ENCODE assay signal across 8 cellular contexts in the genomic region with DNA sequence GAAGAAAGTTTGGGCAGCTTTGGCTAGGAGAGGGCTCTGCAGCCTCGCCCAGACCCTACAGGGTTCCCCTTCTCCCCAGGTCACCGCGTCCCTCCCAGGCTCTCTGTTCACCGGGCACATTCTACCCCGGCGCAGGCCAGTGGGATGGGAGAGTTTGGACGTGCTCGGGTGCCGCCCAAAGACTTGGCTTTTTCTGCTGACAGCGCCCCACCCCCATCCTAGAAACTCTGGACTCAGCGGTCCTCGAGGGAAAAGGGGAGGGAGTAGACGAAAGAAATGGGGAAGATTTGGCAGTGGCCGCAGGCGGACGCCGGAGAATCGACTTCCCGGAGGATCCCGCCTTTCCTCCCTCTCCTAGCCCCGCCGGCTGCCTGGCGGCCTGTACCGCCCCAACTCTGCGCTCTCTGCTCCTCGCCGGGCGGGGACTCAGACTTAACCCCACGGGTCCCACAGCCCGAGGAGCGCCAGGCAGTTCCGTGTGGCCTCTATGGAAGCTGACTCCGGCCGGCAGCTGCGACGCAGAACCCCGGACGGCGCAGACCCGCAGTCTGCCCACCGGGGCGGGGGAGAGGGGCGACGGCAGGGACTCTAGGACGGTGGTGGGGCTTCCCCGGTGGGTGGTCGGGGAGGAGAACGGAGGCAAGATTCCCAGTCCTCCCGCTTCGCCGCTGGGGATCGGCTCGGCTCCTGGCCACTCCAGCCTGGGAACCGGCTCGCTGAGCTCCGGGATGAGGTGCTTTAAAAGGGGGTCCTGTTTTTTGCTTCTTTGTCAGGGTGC. TPM values are rescaled to one million over a fixed set of nuclear protein-coding genes. Genes with fewer than 3 reads are reported as not detected.
DNase-seq lines count a peak whose midpoint lies in the region; ATAC-seq, FAIRE-seq and TF ChIP-seq lines count a peak whose summit lies in the region.

No MANE protein-coding gene starts in this region.

- H3K79me2 ChIP-seq in MM.1S (ENCODE audit: low read length), result no peaks in the 10 kb centered on the region

- no peak overlapping the region for H3K9ac ChIP-seq in MM.1S (ENCODE audit: low read length)
- no peak overlapping the region for H3K9ac ChIP-seq in kidney (ENCODE audit: low read length in 2 of 2)

- H3K4me1 Mint-ChIP-seq in Caco-2 (ENCODE audit: low read depth, unreplicated experiment), result no peaks in the 10 kb centered on the region

- TF ChIP-seq POLR2A in breast epithelium (IDR thresholded peaks at IDR 0.05), result no peak
- no peak for TF ChIP-seq POLR2A in suprapubic skin (IDR thresholded peaks at IDR 0.05)

- TF ChIP-seq CTCF in Caco-2 (IDR thresholded peaks at IDR 0.05; ENCODE audit: insufficient read depth in 1 of 2, low read depth in 1 of 2, low read length in 1 of 2, severe bottlenecking in 1 of 2, unreplicated experiment in 1 of 2) (no peak), MM.1S (IDR thresholded peaks at IDR 0.05; ENCODE audit: low read length) (no peak), breast epithelium (IDR thresholded peaks at IDR 0.05) (no peak), kidney (IDR thresholded peaks at IDR 0.05; ENCODE audit: borderline replicate concordance, extremely low read depth, insufficient read depth) (no peak), suprapubic skin (IDR thresholded peaks at IDR 0.05) (no peak)

- no peaks in the 10 kb centered on the region for H4K20me1 ChIP-seq in MM.1S (ENCODE audit: insufficient read depth, low read length)

- peak overlapping the region; percentile 55; the same call in 1 of the 2 replicates for H3K4me2 ChIP-seq in MM.1S (ENCODE audit: low read depth, low read length)

- WGBS in suprapubic skin, result 4% methylated on average over 10 of the region's 56 CpGs

- H3K27ac Mint-ChIP-seq in Caco-2 (ENCODE audit: unreplicated experiment), result no peak overlapping the region

- H3K36me3 ChIP-seq in Caco-2 (ENCODE audit: control insufficient read depth, insufficient read depth, low read length), result no peaks in the 10 kb centered on the region
- H3K36me3 ChIP-seq in MM.1S (replicated peaks; ENCODE audit: insufficient read depth, low read length), result no peaks in the 10 kb centered on the region
- no peaks in the 10 kb centered on the region for H3K36me3 ChIP-seq in breast epithelium
- H3K36me3 ChIP-seq in kidney (ENCODE audit: control insufficient read depth in 1 of 2, insufficient read depth in 2 of 2, low read length in 2 of 2), result no peaks in the 10 kb centered on the region
- H3K36me3 ChIP-seq in suprapubic skin, result no peaks in the 10 kb centered on the region

- H3K27me3 ChIP-seq in Caco-2 (replicated peaks; ENCODE audit: control insufficient read depth, insufficient read depth, low read length), result peaks cover 3% of the 10 kb centered on the region
- no peaks in the 10 kb centered on the region; the same call in 1 of the 2 replicates for H3K27me3 ChIP-seq in MM.1S (replicated peaks; ENCODE audit: insufficient read depth, low read length)
- peaks cover 2 to 71% of the 10 kb centered on the region in 2 donors for H3K27me3 ChIP-seq in breast epithelium
- H3K27me3 ChIP-seq in suprapubic skin, result peaks cover 94% of the 10 kb centered on the region

- no peak for TF ChIP-seq EP300 in suprapubic skin (IDR thresholded peaks at IDR 0.05)

- H3K4me1 ChIP-seq in Caco-2, result no peaks in the 10 kb centered on the region; the same call in 1 of the 2 replicates
- H3K4me1 ChIP-seq in MM.1S (ENCODE audit: low read length), result no peaks in the 10 kb centered on the region
- H3K4me1 ChIP-seq in breast epithelium, result peaks cover 6 to 10% of the 10 kb centered on the region in 2 donors
- H3K4me1 ChIP-seq in kidney (ENCODE audit: control insufficient read depth in 1 of 2, insufficient read depth in 1 of 2, low read depth in 1 of 2, low read length in 2 of 2), result peaks cover 0 to 15% of the 10 kb centered on the region in 2 donors
- peaks cover 52% of the 10 kb centered on the region for H3K4me1 ChIP-seq in suprapubic skin

- DNase-seq in Caco-2, result peak; percentile 50 to 51
- DNase-seq in MM.1S, result no peak
- peak in 1 of 2 donors; percentile 26 for DNase-seq in breast epithelium (ENCODE audit: low spot score in 2 of 2)
- peak; percentile 93 for DNase-seq in kidney
- peak; percentile 83 to 88 for DNase-seq in suprapubic skin (ENCODE audit: low spot score in 2 of 2)
- DNase-seq in occipital lobe (lab: John Stamatoyannopoulos, UW), result no peak
- DNase-seq in SKM-1 treated with dmso at 0.1 percent for 144 hours (lab: John Stamatoyannopoulos, UW; ENCODE audit: unreplicated experiment), result no peak

- no peaks in the 10 kb centered on the region for H3F3A ChIP-seq in MM.1S (ENCODE audit: insufficient read depth, low read length)

- POLR2A ChIA-PET in Caco-2 (lab: Charles Lee), result no interaction called here

- H3K4me3 ChIP-seq in Caco-2 (ENCODE audit: low read depth, low read length) (peak overlapping the region; percentile 43), MM.1S (ENCODE audit: low read length) (no peak overlapping the region; the same call in 1 of the 2 replicates), breast epithelium (peak overlapping the region; percentile 49 to 68 (median 57)), kidney (ENCODE audit: low read length in 2 of 2) (peak overlapping the region; percentile 48 to 55), suprapubic skin (peak overlapping the region; percentile 54)

- BruUV-seq in Caco-2 (replicated peaks; lab: Mats Ljungman, UMichigan), result no TSS peak

- 0 out of 2 replicates have a peak overlapping the region, but pooled peaks have one; percentile 15 for H2AFZ ChIP-seq in MM.1S (ENCODE audit: low read length)

- CTCF ChIA-PET in Caco-2 (lab: Charles Lee), result interaction anchor here (0.7 kb wide), 1 partner anchor 75 kb away, joined by 5 read pairs; no protein-coding TSS in a partner anchor

- H3K27me3 Mint-ChIP-seq in Caco-2 (ENCODE audit: insufficient read depth, unreplicated experiment), result peaks cover 23% of the 10 kb centered on the region

- no peaks in the 10 kb centered on the region for H3K9me2 ChIP-seq in MM.1S (replicated peaks; ENCODE audit: insufficient read depth, low read length)

- FAIRE-seq in kidney (lab: Jason Lieb, UNC), result no peak

- H3K36me3 Mint-ChIP-seq in Caco-2 (ENCODE audit: insufficient read depth, unreplicated experiment), result no peaks in the 10 kb centered on the region

- H3K4me3 Mint-ChIP-seq in Caco-2 (ENCODE audit: unreplicated experiment), result peak overlapping the region; percentile 94

- H3K9me3 ChIP-seq in Caco-2 (no peaks in the 10 kb centered on the region), MM.1S (replicated peaks; ENCODE audit: insufficient read depth, low read length) (no peaks in the 10 kb centered on the region), breast epithelium (no peaks in the 10 kb centered on the region), kidney (ENCODE audit: control insufficient read depth in 1 of 2, low read length in 2 of 2) (no peaks in the 10 kb centered on the region), suprapubic skin (no peaks in the 10 kb centered on the region)

- no peaks in the 10 kb centered on the region for H3K9me3 Mint-ChIP-seq in Caco-2 (ENCODE audit: unreplicated experiment)

- ATAC-seq in HG02870 (IDR thresholded peaks at IDR 0.05; ENCODE audit: unreplicated experiment), result no peak

- H3K27ac ChIP-seq in MM.1S (ENCODE audit: low read length) (no peak overlapping the region), breast epithelium (peak overlapping the region; percentile 54 to 90), kidney (ENCODE audit: low read depth in 2 of 2, low read length in 2 of 2) (no peak overlapping the region), suprapubic skin (peak overlapping the region; percentile 63)

- intact Hi-C loops in Caco-2 (cut with micrococcal nuclease; ENCODE audit: unreplicated experiment) (no loop called here), breast epithelium (cut with DNase I; ENCODE audit: low total_unique reads) (no loop called here), kidney (cut with DNase I) (no loop called here)

RNA-seq across cellular contexts. Expression of a gene that starts 0.9 kb away (rescaled TPM):
- total RNA-seq in Caco-2 (2022) (0.88 and 1.9 TPM in 2 replicates), breast epithelium (1 to 10 TPM in 2 of 3 donors, under 1 TPM in 1; 0.98 to 3.5 (median 1.5) TPM), kidney (0.28 TPM), suprapubic skin (1 to 10 TPM in 1 of 4 donors, under 1 TPM in 2, not detected in 1; 0.34 to 1.2 (median 0.60) TPM), occipital lobe (0.16 TPM)
- 0.62 TPM for polyA plus RNA-seq in kidney (ENCODE audit: insufficient read depth, low read depth, low replicate concordance)

Comparison
In these comparisons a context has a peak if more than half of its experiments do, and no peak if none do; other contexts are left out.
1. DNase-seq: peak in Caco-2 (2 of 2), kidney (single experiment) and suprapubic skin (2 of 2); none in MM.1S (single experiment), occipital lobe (single experiment) and SKM-1 treated with dmso at 0.1 percent for 144 hours (single experiment).
2. H3K27ac ChIP-seq: peak in breast epithelium (2 of 2) and suprapubic skin (single experiment); none in MM.1S (single experiment) and kidney (0 of 2).